In the genomic region with DNA sequence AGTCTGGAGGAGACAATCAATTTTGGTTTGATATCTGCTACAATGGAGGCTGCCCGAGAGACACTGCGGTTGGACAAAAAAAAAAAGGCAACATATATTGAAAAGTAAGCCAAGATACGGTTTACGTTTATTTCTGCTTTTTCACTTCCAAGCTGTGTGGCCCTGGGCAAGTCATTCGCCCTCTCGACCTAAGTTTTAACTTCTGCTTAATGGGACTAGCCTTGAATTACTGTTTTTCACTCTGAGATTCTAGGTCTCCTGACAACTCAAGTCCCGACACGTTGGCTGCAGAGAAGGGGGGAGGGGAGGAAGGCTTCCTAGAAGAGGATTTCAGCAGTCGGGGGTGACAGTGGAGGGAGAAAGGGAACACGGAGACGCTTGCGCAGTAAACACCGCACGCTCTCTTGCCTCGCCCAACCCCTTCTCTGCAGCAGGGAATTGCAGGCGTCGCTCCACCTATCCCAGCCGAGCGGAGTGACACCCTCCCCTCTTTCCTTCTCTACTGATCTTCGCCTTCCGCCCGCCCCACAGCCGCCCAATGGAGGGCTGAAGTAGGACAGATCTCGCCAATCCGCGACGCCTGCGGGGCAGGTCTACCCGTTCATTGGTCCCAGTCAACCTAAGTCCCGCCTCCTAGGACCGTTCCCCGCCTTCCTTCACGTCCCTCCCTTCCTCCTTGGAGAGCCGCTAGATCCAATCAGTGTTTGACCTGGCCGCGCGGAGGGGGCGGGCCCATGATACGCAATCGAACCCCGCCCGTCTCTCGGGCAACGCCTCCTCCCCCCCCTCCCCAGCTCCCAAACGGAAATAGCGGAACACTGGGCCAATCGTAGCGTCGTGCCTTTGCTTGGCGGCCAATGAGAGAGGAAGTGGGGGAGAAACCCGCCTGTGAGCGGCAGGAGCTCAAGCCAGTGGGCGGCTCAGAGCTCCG, we compare ENCODE assay signal across 8 cellular contexts.
DNase-seq lines count a peak whose midpoint lies in the region; ATAC-seq and TF ChIP-seq lines count a peak whose summit lies in the region.

No MANE protein-coding gene starts in this region.

- H3K27ac ChIP-seq in C4-2B: peak overlapping the region; percentile 75

- DNase-seq in NCI-H69 (lab: John Stamatoyannopoulos, UW): peak; percentile 100
- DNase-seq in activated CD4-positive, alpha-beta T cell treated with anti-CD3 and anti-CD28 coated beads, Interleukin-2, amount 50 U/mL, for 1 hour: peak; percentile 98
- peak; percentile 91 for DNase-seq in cortex of kidney (lab: John Stamatoyannopoulos, UW)
- DNase-seq in left kidney (ENCODE audit: low read depth, low spot score): peak; percentile 100
- peak; percentile 100 for DNase-seq in stimulated activated CD4-positive, alpha-beta T cell treated with anti-CD3 and anti-CD28 coated beads, Interleukin-1b, Interleukin-23, amount 100 ng/mL, for 48 hours

- ATAC-seq in GM19372 (IDR thresholded peaks at IDR 0.05; ENCODE audit: low read depth, unreplicated experiment) (peak; percentile 92), HG03521 (IDR thresholded peaks at IDR 0.05; ENCODE audit: unreplicated experiment) (peak; percentile 89)

- TF ChIP-seq CTCF in C4-2B (conservative IDR thresholded peaks at IDR 0.05): no peak

Comparison
In these comparisons a context has a peak if more than half of its experiments do, and no peak if none do; other contexts are left out.
1. Peak in every context shown above with its lines: DNase-seq, ATAC-seq and H3K27ac ChIP-seq.